In the genomic region with DNA sequence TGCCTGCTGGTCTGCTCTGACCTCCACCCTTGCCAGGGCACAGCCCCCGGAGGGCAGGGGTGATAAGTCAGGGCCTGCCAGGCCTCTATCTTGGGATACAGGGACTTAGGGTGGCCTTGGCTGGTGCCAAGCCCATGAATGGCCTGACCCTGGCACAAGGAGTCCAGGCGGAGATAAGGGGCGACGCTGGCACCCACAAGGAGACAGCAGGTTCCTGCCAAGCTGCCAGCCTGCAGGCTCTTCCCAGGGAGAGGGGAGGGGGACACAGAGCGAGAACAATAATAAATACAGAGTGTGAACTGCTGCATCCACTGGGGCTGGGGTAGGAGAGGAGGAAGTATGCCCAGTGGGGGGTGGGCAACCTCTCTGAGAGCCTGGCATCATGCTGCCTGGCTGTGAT, we compare ENCODE assay signal across 17 cellular contexts. TPM values are rescaled to one million over a fixed set of nuclear protein-coding genes. Genes with fewer than 3 reads are reported as not detected.
DNase-seq lines count a peak whose midpoint lies in the region; ATAC-seq and TF ChIP-seq lines count a peak whose summit lies in the region.
"Had no signal": no experiment of that assay in that cellular context is flagged by ENCODE, and none has a peak within 500 bp of the region (broad histone marks: within the 10 kb centered on the region; RNA-seq: fewer than 3 reads in every experiment).

No MANE protein-coding gene starts in this region.

- peak overlapping the region; percentile 89 for H4K91ac ChIP-seq in IMR-90 (ENCODE audit: insufficient read depth, low read depth, low read length)

- POLR2A ChIA-PET in IMR-90 (lab: Charles Lee; ENCODE audit: unreplicated experiment) = no interaction called here

- no peaks in the 10 kb centered on the region for H3K9me3 Mint-ChIP-seq in endodermal cell
- H3K9me3 Mint-ChIP-seq: activated T-cell treated with anti-CD3 and anti-CD28 coated beads, Interleukin-2, amount 50 U/mL, for 72 hours; IgD-negative memory B cell had no signal

- no peak for ATAC-seq in IMR-90 (ENCODE audit: low read depth)
- no peak for ATAC-seq in thoracic aorta (ENCODE audit: insufficient number of reproducible peaks, low FRiP score, low read depth)
- ATAC-seq in GM18505 (IDR thresholded peaks at IDR 0.05; ENCODE audit: unreplicated experiment) = no peak
- ATAC-seq in HG03108 (IDR thresholded peaks at IDR 0.05; ENCODE audit: unreplicated experiment) = no peak
- ATAC-seq: activated CD4-positive, CD25-positive, alpha-beta regulatory T cell treated with anti-CD3 and anti-CD28 coated beads, Interleukin-2, amount 50 U/mL, for 24 hours; activated T-cell treated with anti-CD3 and anti-CD28 coated beads, Interleukin-2, amount 50 U/mL, for 72 hours had no signal

- H3K36me3 Mint-ChIP-seq in endodermal cell (ENCODE audit: low read depth) = no peaks in the 10 kb centered on the region
- H3K36me3 Mint-ChIP-seq: IgD-negative memory B cell had no signal

- no peak for TF ChIP-seq POLR2A in IMR-90 (IDR thresholded peaks at IDR 0.05; ENCODE audit: low read depth, low read length)
- no peak for TF ChIP-seq POLR2A in GM18505 (IDR thresholded peaks at IDR 0.05; ENCODE audit: borderline replicate concordance, extremely low read depth, insufficient read depth, insufficient read length)

- in situ Hi-C loops in IMR-90 (cut with MboI; ENCODE audit: low sequenced_read_pairs) = no loop called here

- H3K4me3 ChIP-seq in IMR-90 (ENCODE audit: insufficient read depth, low read depth, low read length) (peak overlapping the region; percentile 80), endodermal cell (ENCODE audit: low read length) (no peak overlapping the region), mesendoderm (ENCODE audit: low read length) (no peak overlapping the region), thoracic aorta (peak overlapping the region; percentile 76)
- H3K4me3 ChIP-seq: HAP-1 had no signal

- H3K79me2 ChIP-seq in mesendoderm (ENCODE audit: control insufficient read depth, insufficient read depth, low read length) = no peaks in the 10 kb centered on the region

- no peak overlapping the region for H3K4me3 Mint-ChIP-seq in endodermal cell
- H3K4me3 Mint-ChIP-seq: activated T-cell treated with anti-CD3 and anti-CD28 coated beads, Interleukin-2, amount 50 U/mL, for 72 hours; IgD-negative memory B cell had no signal

- peaks cover 3% of the 10 kb centered on the region for H4K20me1 ChIP-seq in IMR-90 (ENCODE audit: insufficient read depth, low read length)

- peak overlapping the region; percentile 88 for H2AFZ ChIP-seq in IMR-90 (replicated peaks; ENCODE audit: low read length, poor library complexity)

- H3K9ac ChIP-seq in IMR-90 (ENCODE audit: low read depth, low read length) (peak overlapping the region; percentile 83), endodermal cell (ENCODE audit: extremely low read depth, low read length, poor library complexity, severe bottlenecking) (no peak overlapping the region), mesendoderm (ENCODE audit: low read length) (peak overlapping the region; percentile 9)

- H3K23ac ChIP-seq in IMR-90 (ENCODE audit: low read depth, low read length) = peak overlapping the region; percentile 96
- H3K23ac ChIP-seq in mesendoderm (ENCODE audit: low read length) = no peak overlapping the region

- H2BK120ac ChIP-seq in IMR-90 (ENCODE audit: low read depth, low read length) = peak overlapping the region; percentile 92
- no peak overlapping the region for H2BK120ac ChIP-seq in mesendoderm (ENCODE audit: low read depth, low read length)

- BruUV-seq in IMR-90 (replicated peaks; lab: Mats Ljungman, UMichigan) = no TSS peak

- dilution Hi-C loops in IMR-90 (cut with HindIII; ENCODE audit: low sequenced_read_pairs, unreplicated experiment) = no loop called here

- H4K5ac ChIP-seq in IMR-90 (ENCODE audit: low read depth, low read length) (no peak overlapping the region), mesendoderm (ENCODE audit: low read length) (no peak overlapping the region)

- H3K4me1 ChIP-seq in IMR-90 (ENCODE audit: control insufficient read depth, insufficient read depth, low read length) (peaks cover 32% of the 10 kb centered on the region), endodermal cell (ENCODE audit: control insufficient read depth, insufficient read depth, low read length) (peaks cover 3% of the 10 kb centered on the region), mesendoderm (ENCODE audit: control insufficient read depth, low read depth, low read length) (no peaks in the 10 kb centered on the region), thoracic aorta (ENCODE audit: control insufficient read depth in 1 of 2, low read depth in 2 of 2) (peaks cover 29 to 81% of the 10 kb centered on the region in 2 donors)

- H3K56ac ChIP-seq in IMR-90 (ENCODE audit: extremely low read depth, insufficient read depth, low read length) (peak overlapping the region; percentile 69; the same call in 1 of the 2 replicates), mesendoderm (ENCODE audit: low read length) (no peak overlapping the region)

- peak overlapping the region; percentile 85 for H2BK5ac ChIP-seq in IMR-90 (ENCODE audit: low read depth, low read length, poor library complexity, severe bottlenecking)
- no peak overlapping the region for H2BK5ac ChIP-seq in mesendoderm (ENCODE audit: low read length)

- no CpG with 5 or more reads among the region's 5 CpGs for WGBS in IMR-90 (ENCODE audit: extremely low coverage in 2 of 2, insufficient read length in 1 of 2), 2 experiments
- WGBS in endodermal cell (ENCODE audit: insufficient coverage in 1 of 2, insufficient read length in 1 of 2), 2 experiments = 84 to 96% methylated on average over 3 to 5 of the region's 5 CpGs
- WGBS in mesendoderm (ENCODE audit: extremely low coverage, insufficient coverage, low lambda C conversion rate) = no CpG with 5 or more reads among the region's 5 CpGs

- H3K27ac ChIP-seq in IMR-90 (ENCODE audit: insufficient read depth, low read length) (peak overlapping the region; percentile 73), endodermal cell (ENCODE audit: low read depth, low read length) (no peak overlapping the region), mesendoderm (ENCODE audit: low read depth, low read length) (no peak overlapping the region), thoracic aorta (peak overlapping the region; percentile 96 to 98)

- TF ChIP-seq CTCF in IMR-90 (conservative IDR thresholded peaks at IDR 0.05; ENCODE audit: low read depth, low read length) (no peak), endodermal cell (conservative IDR thresholded peaks at IDR 0.05) (no peak), thoracic aorta (IDR thresholded peaks at IDR 0.05) (no peak)

- CTCF ChIA-PET in IMR-90 (lab: Yijun Ruan, JAX) = interaction anchor here (0.5 to 0.7 kb wide), 2 partner anchors 20 to 195 kb away, joined by 3 to 4 read pairs; no protein-coding TSS in a partner anchor

- DNase-seq in IMR-90 (no peak), endodermal cell (peak; percentile 58), mesendoderm (no peak), thoracic aorta (ENCODE audit: low spot score) (no peak), anterior cingulate cortex (lab: John Stamatoyannopoulos, UW) (no peak), NCI-H1092 (lab: John Stamatoyannopoulos, UW) (no peak)
- DNase-seq: activated T-cell treated with anti-CD3 and anti-CD28 coated beads, Interleukin-2, amount 50 U/mL, for 72 hours; DMS153; NCI-H1436; occipital lobe; stimulated activated CD4-positive, alpha-beta T cell treated with anti-CD3 and anti-CD28 coated beads, Interleukin-4, amount 100 ng/mL, for 24 hours had no signal

- intact Hi-C loops in IMR-90 (cut with micrococcal nuclease) = no loop called here

- TF ChIP-seq RAD21 in IMR-90 (IDR thresholded peaks at IDR 0.05; ENCODE audit: low read length) = no peak

- H2BK20ac ChIP-seq in IMR-90 (ENCODE audit: low read depth, low read length) = peak overlapping the region; percentile 65; the same call in 1 of the 2 replicates

- H3K9me3 ChIP-seq in IMR-90 (ENCODE audit: control insufficient read depth, insufficient read depth, low read length) = no peaks in the 10 kb centered on the region
- H3K9me3 ChIP-seq in endodermal cell (ENCODE audit: control insufficient read depth, low read length) = no peaks in the 10 kb centered on the region
- no peaks in the 10 kb centered on the region for H3K9me3 ChIP-seq in thoracic aorta
- H3K9me3 ChIP-seq: HAP-1 had no signal

- no peak overlapping the region; the same call in 1 of the 2 replicates for H3K18ac ChIP-seq in IMR-90 (ENCODE audit: low read depth, low read length)
- H3K18ac ChIP-seq in mesendoderm (ENCODE audit: low read length) = peak overlapping the region; percentile 20

- H4K8ac ChIP-seq in IMR-90 (ENCODE audit: low read depth in 2 of 2, low read length in 2 of 2) (peak overlapping the region in 1 of 2 experiments; percentile 87; a peak in 2 of 4 replicates), mesendoderm (ENCODE audit: low read depth, low read length) (no peak overlapping the region)

- peaks cover 34% of the 10 kb centered on the region for H3K4me1 Mint-ChIP-seq in endodermal cell
- H3K4me1 Mint-ChIP-seq: IgD-negative memory B cell had no signal

- H2AK5ac ChIP-seq in IMR-90 (ENCODE audit: low read depth, low read length) (peak overlapping the region; percentile 98), mesendoderm (ENCODE audit: low read length) (no peak overlapping the region)

- H3K9me1 ChIP-seq in IMR-90 (ENCODE audit: insufficient read depth, low read length) = peaks cover 29% of the 10 kb centered on the region

- H3K27me3 ChIP-seq in IMR-90 (ENCODE audit: control insufficient read depth, insufficient read depth, low read length) (no peaks in the 10 kb centered on the region), endodermal cell (ENCODE audit: control insufficient read depth, insufficient read depth, low read length, poor library complexity, severe bottlenecking) (no peaks in the 10 kb centered on the region), mesendoderm (ENCODE audit: insufficient read depth, low read length, poor library complexity) (no peaks in the 10 kb centered on the region), thoracic aorta (replicated peaks; ENCODE audit: insufficient read depth) (no peaks in the 10 kb centered on the region)

- peak overlapping the region; percentile 99 for H2AK9ac ChIP-seq in IMR-90 (replicated peaks; ENCODE audit: low read depth, low read length, poor library complexity)

- no peaks in the 10 kb centered on the region for H3K27me3 Mint-ChIP-seq in endodermal cell (ENCODE audit: insufficient read depth)

- H2BK15ac ChIP-seq in IMR-90 (ENCODE audit: low read depth, low read length) (peak overlapping the region; percentile 98; the same call in 2 of the 3 replicates), mesendoderm (replicated peaks; ENCODE audit: low read depth) (no peak overlapping the region)

- H3K4ac ChIP-seq in IMR-90 (ENCODE audit: low read depth, low read length) (peak overlapping the region; percentile 98), mesendoderm (ENCODE audit: low read depth, low read length) (no peak overlapping the region)

- H3K14ac ChIP-seq in IMR-90 (replicated peaks; ENCODE audit: low read depth, low read length) = peak overlapping the region; percentile 98

- peaks cover 8 to 69% of the 10 kb centered on the region in 2 experiments; a peak in 3 of 4 replicates for H3K79me1 ChIP-seq in IMR-90 (ENCODE audit: low read depth in 1 of 2, low read length in 2 of 2)
- no peaks in the 10 kb centered on the region for H3K79me1 ChIP-seq in mesendoderm (ENCODE audit: low read length)

- peaks cover 3% of the 10 kb centered on the region; the same call in 1 of the 2 replicates for H3K36me3 ChIP-seq in IMR-90 (ENCODE audit: control insufficient read depth, insufficient read depth, low read length)
- no peaks in the 10 kb centered on the region for H3K36me3 ChIP-seq in endodermal cell (ENCODE audit: control insufficient read depth, insufficient read depth, low read length)
- H3K36me3 ChIP-seq in mesendoderm (ENCODE audit: control insufficient read depth, insufficient read depth, low read length) = no peaks in the 10 kb centered on the region
- H3K36me3 ChIP-seq in thoracic aorta = no peaks in the 10 kb centered on the region
- H3K36me3 ChIP-seq: HAP-1 had no signal

- H3K27ac Mint-ChIP-seq in endodermal cell = no peak overlapping the region
- H3K27ac Mint-ChIP-seq: activated T-cell treated with anti-CD3 and anti-CD28 coated beads, Interleukin-2, amount 50 U/mL, for 72 hours had no signal

- peak overlapping the region; percentile 94 for H3K4me2 ChIP-seq in IMR-90 (ENCODE audit: low read depth, low read length)
- no peak overlapping the region for H3K4me2 ChIP-seq in mesendoderm (ENCODE audit: low read length)

RNA-seq across cellular contexts. Expression of gene CSDC2, which starts 1.0 kb away (rescaled TPM):
- total RNA-seq in IMR-90 (2012; rRNA removed) = 2.5 and 2.8 TPM in 2 replicates
- 23.1 and 26.3 TPM in 2 replicates for polyA plus RNA-seq in IMR-90 (2012; rRNA removed)
- 13.8 and 28.0 TPM in 2 replicates for polyA plus RNA-seq in IMR-90 (2012; cell fraction: cytosol; rRNA removed)
- 55.2 and 128 TPM in 2 replicates for polyA plus RNA-seq in IMR-90 (2012; cell fraction: nucleus; rRNA removed; ENCODE audit: low replicate concordance)
- total RNA-seq in endodermal cell = under 1 TPM; 0.27 to 0.90 TPM
- 4.9 TPM for polyA plus RNA-seq in endodermal cell (2013, experiment 1 of 2)
- 4.2 TPM for polyA plus RNA-seq in endodermal cell (2013, experiment 2 of 2)
- 2.6 TPM for polyA plus RNA-seq in mesendoderm (2013, experiment 1 of 2)
- 2.4 TPM for polyA plus RNA-seq in mesendoderm (2013, experiment 2 of 2)
- total RNA-seq in thoracic aorta = 100 to 1,000 TPM in 1 of 2 donors, 10 to 100 TPM in 1; 73.2 to 112 TPM
- total RNA-seq: activated T-cell treated with anti-CD3 and anti-CD28 coated beads, Interleukin-2, amount 50 U/mL, for 72 hours; SK-MEL-5 had no signal
- polyA plus RNA-seq: IgD-negative memory B cell had no signal

RNA-seq across cellular contexts. Expression of gene POLR3H, which starts 17.5 kb away (rescaled TPM):
- 37.8 and 39.7 TPM in 2 replicates for total RNA-seq in IMR-90 (2012; rRNA removed)
- polyA plus RNA-seq in IMR-90 (2012; rRNA removed) = 62.1 and 67.8 TPM in 2 replicates
- 47.0 and 48.8 TPM in 2 replicates for polyA plus RNA-seq in IMR-90 (2012; cell fraction: cytosol; rRNA removed)
- 34.7 and 48.2 TPM in 2 replicates for polyA plus RNA-seq in IMR-90 (2012; cell fraction: nucleus; rRNA removed; ENCODE audit: low replicate concordance)
- total RNA-seq in endodermal cell = 10 to 100 TPM; 30.1 to 32.6 TPM
- 19.1 TPM for polyA plus RNA-seq in endodermal cell (2013, experiment 1 of 2)
- polyA plus RNA-seq in endodermal cell (2013, experiment 2 of 2) = 20.1 TPM
- polyA plus RNA-seq in mesendoderm (2013, experiment 1 of 2) = 25.5 TPM
- 24.3 TPM for polyA plus RNA-seq in mesendoderm (2013, experiment 2 of 2)
- 10 to 100 TPM; 17.6 to 38.1 TPM for total RNA-seq in thoracic aorta

RNA-seq across cellular contexts. Expression of gene PMM1, which starts 27.9 kb away (rescaled TPM):
- 22.2 and 22.8 TPM in 2 replicates for total RNA-seq in IMR-90 (2012; rRNA removed)
- 92.8 and 103 TPM in 2 replicates for polyA plus RNA-seq in IMR-90 (2012; rRNA removed)
- 118 and 174 TPM in 2 replicates for polyA plus RNA-seq in IMR-90 (2012; cell fraction: cytosol; rRNA removed)
- polyA plus RNA-seq in IMR-90 (2012; cell fraction: nucleus; rRNA removed; ENCODE audit: low replicate concordance) = 167 and 222 TPM in 2 replicates
- total RNA-seq in endodermal cell = 10 to 100 TPM; 19.0 to 32.3 TPM
- 25.3 TPM for polyA plus RNA-seq in endodermal cell (2013, experiment 1 of 2)
- polyA plus RNA-seq in endodermal cell (2013, experiment 2 of 2) = 26.0 TPM
- polyA plus RNA-seq in mesendoderm (2013, experiment 1 of 2) = 6.4 TPM
- polyA plus RNA-seq in mesendoderm (2013, experiment 2 of 2) = 6.6 TPM
- 10 to 100 TPM; 24.9 to 25.3 TPM for total RNA-seq in thoracic aorta

RNA-seq across cellular contexts. Expression of gene DESI1, which starts 59.1 kb away (rescaled TPM):
- 14.4 and 14.5 TPM in 2 replicates for total RNA-seq in IMR-90 (2012; rRNA removed)
- polyA plus RNA-seq in IMR-90 (2012; rRNA removed) = 23.6 and 24.9 TPM in 2 replicates
- 10.3 and 13.7 TPM in 2 replicates for polyA plus RNA-seq in IMR-90 (2012; cell fraction: cytosol; rRNA removed)
- polyA plus RNA-seq in IMR-90 (2012; cell fraction: nucleus; rRNA removed; ENCODE audit: low replicate concordance) = 31.5 and 46.9 TPM in 2 replicates
- total RNA-seq in endodermal cell = 10 to 100 TPM; 21.8 to 28.9 TPM
- polyA plus RNA-seq in endodermal cell (2013, experiment 1 of 2) = 31.6 TPM
- polyA plus RNA-seq in endodermal cell (2013, experiment 2 of 2) = 27.1 TPM
- 31.4 TPM for polyA plus RNA-seq in mesendoderm (2013, experiment 1 of 2)
- 32.2 TPM for polyA plus RNA-seq in mesendoderm (2013, experiment 2 of 2)
- 10 to 100 TPM; 21.9 to 22.9 TPM for total RNA-seq in thoracic aorta

RNA-seq across cellular contexts. Expression of gene XRCC6, which starts 59.3 kb away (rescaled TPM):
- total RNA-seq in IMR-90 (2012; rRNA removed) = 392 and 401 TPM in 2 replicates
- polyA plus RNA-seq in IMR-90 (2012; rRNA removed) = 173 and 202 TPM in 2 replicates
- polyA plus RNA-seq in IMR-90 (2012; cell fraction: cytosol; rRNA removed) = 58.5 and 142 TPM in 2 replicates
- polyA plus RNA-seq in IMR-90 (2012; cell fraction: nucleus; rRNA removed; ENCODE audit: low replicate concordance) = 19.7 and 77.2 TPM in 2 replicates
- total RNA-seq in endodermal cell = 100 to 1,000 TPM; 345 to 387 TPM
- polyA plus RNA-seq in endodermal cell (2013, experiment 1 of 2) = 403 TPM
- 394 TPM for polyA plus RNA-seq in endodermal cell (2013, experiment 2 of 2)
- polyA plus RNA-seq in mesendoderm (2013, experiment 1 of 2) = 435 TPM
- 429 TPM for polyA plus RNA-seq in mesendoderm (2013, experiment 2 of 2)
- total RNA-seq in thoracic aorta = 100 to 1,000 TPM; 126 to 131 TPM

Comparison
In these comparisons a context has a peak if more than half of its experiments do, and no peak if none do; other contexts are left out.
1. H3K27ac ChIP-seq: peak in IMR-90 (single experiment) and thoracic aorta (2 of 2); none in endodermal cell (single experiment) and mesendoderm (single experiment).
2. H3K4me3 ChIP-seq: peak in IMR-90 (single experiment) and thoracic aorta (single experiment); none in endodermal cell (single experiment) and mesendoderm (single experiment).
3. RNA of gene CSDC2, which starts 1.0 kb away (total RNA-seq): 73.2 to 112 TPM in thoracic aorta; 2.5 to 2.8 TPM in IMR-90 and 0.27 to 0.90 TPM in endodermal cell; every median in the first group is over 10 times any median in the second.